ENCODE assay signal across 15 cellular contexts in the genomic region with DNA sequence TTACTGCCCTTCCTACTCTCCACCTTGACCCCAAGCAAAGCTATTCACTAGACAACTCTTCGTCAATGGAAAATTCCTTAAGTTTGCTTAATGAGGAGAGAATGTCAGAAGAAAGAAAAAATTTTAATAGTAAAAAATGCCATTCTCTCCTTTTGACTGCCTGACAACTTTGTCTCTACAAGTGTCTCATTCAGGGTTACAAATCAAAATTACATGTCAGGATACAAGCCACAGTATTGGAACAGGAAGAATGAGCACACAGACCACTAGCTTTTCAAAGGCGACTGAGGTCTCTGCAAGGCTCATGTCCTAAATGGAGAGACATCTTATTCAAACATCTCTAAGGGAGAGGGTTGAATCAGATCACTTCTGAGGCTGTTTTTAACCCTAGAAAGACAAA. TPM values are rescaled to one million over a fixed set of nuclear protein-coding genes. Genes with fewer than 3 reads are reported as not detected.
DNase-seq lines count a peak whose midpoint lies in the region; ATAC-seq and TF ChIP-seq lines count a peak whose summit lies in the region.
"Had no signal": no experiment of that assay in that cellular context is flagged by ENCODE, and none has a peak within 500 bp of the region (broad histone marks: within the 10 kb centered on the region; RNA-seq: fewer than 3 reads in every experiment).

No MANE protein-coding gene starts in this region.

- ATAC-seq in SK-N-SH treated with all-trans-retinoic acid at 6 μM for 48 hours (peak; percentile 15), HG02678 (IDR thresholded peaks at IDR 0.05; ENCODE audit: unreplicated experiment) (no peak)

- POLR2A ChIA-PET in Caco-2 (lab: Charles Lee) = no interaction called here

- H3K27me3 ChIP-seq in esophagus muscularis mucosa = no peaks in the 10 kb centered on the region
- no peaks in the 10 kb centered on the region for H3K27me3 ChIP-seq in Caco-2 (replicated peaks; ENCODE audit: control insufficient read depth, insufficient read depth, low read length)

- no peaks in the 10 kb centered on the region for H3K9me3 ChIP-seq in esophagus muscularis mucosa
- no peaks in the 10 kb centered on the region for H3K9me3 ChIP-seq in Caco-2
- H3K9me3 ChIP-seq: BLaER1 had no signal

- H3K27me3 Mint-ChIP-seq in nephron (ENCODE audit: low read depth) = peaks cover 52% of the 10 kb centered on the region
- no peaks in the 10 kb centered on the region for H3K27me3 Mint-ChIP-seq in Caco-2 (ENCODE audit: insufficient read depth, unreplicated experiment)

- peak overlapping the region; percentile 98 to 100 (median 100) for H3K27ac Mint-ChIP-seq in nephron
- no peak overlapping the region for H3K27ac Mint-ChIP-seq in Caco-2 (ENCODE audit: unreplicated experiment)
- H3K27ac Mint-ChIP-seq: CD4-positive, alpha-beta memory T cell had no signal

- H3K4me1 Mint-ChIP-seq in nephron = peaks cover 34% of the 10 kb centered on the region
- H3K4me1 Mint-ChIP-seq in Caco-2 (ENCODE audit: low read depth, unreplicated experiment) = peaks cover 7% of the 10 kb centered on the region

- H3K4me1 ChIP-seq in esophagus muscularis mucosa (peaks cover 5 to 42% (median 37%) of the 10 kb centered on the region in 4 donors), Caco-2 (no peaks in the 10 kb centered on the region)
- H3K4me1 ChIP-seq: BLaER1 had no signal

- DNase-seq in esophagus muscularis mucosa (ENCODE audit: extremely low spot score) (no peak), hepatic stellate cell (ENCODE audit: low spot score) (no peak), Caco-2 (no peak), OCI-M2 (lab: John Stamatoyannopoulos, UW; ENCODE audit: unreplicated experiment) (no peak)
- DNase-seq: CD4-positive, alpha-beta memory T cell; DMS53; EL; NCI-H187; NCI-H2227 treated with DMSO at 0.1 percent for 48 hours; PC-9 had no signal

- 70% methylated on average over 2 of the region's 2 CpGs for WGBS in esophagus muscularis mucosa

- no peaks in the 10 kb centered on the region for H3K36me3 ChIP-seq in esophagus muscularis mucosa
- no peaks in the 10 kb centered on the region for H3K36me3 ChIP-seq in Caco-2 (ENCODE audit: control insufficient read depth, insufficient read depth, low read length)
- H3K36me3 ChIP-seq: BLaER1 had no signal

- no TSS peak for BruUV-seq in Caco-2 (replicated peaks; lab: Mats Ljungman, UMichigan)

- intact Hi-C loops in esophagus muscularis mucosa (cut with DNase I) (no loop called here), Caco-2 (cut with micrococcal nuclease; ENCODE audit: unreplicated experiment) (no loop called here)

- H3K9me3 Mint-ChIP-seq in nephron (no peaks in the 10 kb centered on the region), Caco-2 (ENCODE audit: unreplicated experiment) (no peaks in the 10 kb centered on the region)

- H3K36me3 Mint-ChIP-seq in nephron (ENCODE audit: low read depth) (no peaks in the 10 kb centered on the region), Caco-2 (ENCODE audit: insufficient read depth, unreplicated experiment) (no peaks in the 10 kb centered on the region)

- H3K4me3 ChIP-seq in esophagus muscularis mucosa (no peak overlapping the region), Caco-2 (ENCODE audit: low read depth, low read length) (no peak overlapping the region)
- H3K4me3 ChIP-seq: BLaER1, PC-9 had no signal

- TF ChIP-seq POLR2A in esophagus muscularis mucosa (IDR thresholded peaks at IDR 0.05; ENCODE audit: low read depth) = no peak

- CTCF ChIA-PET in Caco-2 (lab: Charles Lee) = no interaction called here

- H3K27ac ChIP-seq in esophagus muscularis mucosa (replicated peaks in 1 of 4) (peak overlapping the region; percentile 86 to 98 (median 92)), temporal lobe (ENCODE audit: low read depth, low read length) (peak overlapping the region; percentile 7)
- H3K27ac ChIP-seq: BLaER1, PC-9 had no signal

- TF ChIP-seq CTCF in esophagus muscularis mucosa (IDR thresholded peaks at IDR 0.05) = no peak
- TF ChIP-seq CTCF in nephron (IDR thresholded peaks at IDR 0.05; ENCODE audit: unreplicated experiment in 3 of 3) = no peak
- TF ChIP-seq CTCF in Caco-2 (IDR thresholded peaks at IDR 0.05; ENCODE audit: insufficient read depth in 1 of 2, low read depth in 1 of 2, low read length in 1 of 2, severe bottlenecking in 1 of 2, unreplicated experiment in 1 of 2) = no peak

- H3K4me3 Mint-ChIP-seq in nephron (peak overlapping the region in 2 of 3 experiments; percentile 3 to 44), Caco-2 (ENCODE audit: unreplicated experiment) (no peak overlapping the region)
- H3K4me3 Mint-ChIP-seq: CD4-positive, alpha-beta memory T cell had no signal

- TF ChIP-seq EP300 in esophagus muscularis mucosa (IDR thresholded peaks at IDR 0.05) = no peak

TF ChIP-seq in SK-N-SH treated with all-trans-retinoic acid at 6 μM for 48 hours, 23 proteins besides CTCF, POLR2A, EP300 and RAD21:
- peak; percentile 69 for TF ChIP-seq ZC3H10 (CRISPR knock-in tag; IDR thresholded peaks at IDR 0.05)
- no peak for TF ChIP-seq ESRRG (CRISPR knock-in tag; IDR thresholded peaks at IDR 0.05)
- TF ChIP-seq, protein P1, sequence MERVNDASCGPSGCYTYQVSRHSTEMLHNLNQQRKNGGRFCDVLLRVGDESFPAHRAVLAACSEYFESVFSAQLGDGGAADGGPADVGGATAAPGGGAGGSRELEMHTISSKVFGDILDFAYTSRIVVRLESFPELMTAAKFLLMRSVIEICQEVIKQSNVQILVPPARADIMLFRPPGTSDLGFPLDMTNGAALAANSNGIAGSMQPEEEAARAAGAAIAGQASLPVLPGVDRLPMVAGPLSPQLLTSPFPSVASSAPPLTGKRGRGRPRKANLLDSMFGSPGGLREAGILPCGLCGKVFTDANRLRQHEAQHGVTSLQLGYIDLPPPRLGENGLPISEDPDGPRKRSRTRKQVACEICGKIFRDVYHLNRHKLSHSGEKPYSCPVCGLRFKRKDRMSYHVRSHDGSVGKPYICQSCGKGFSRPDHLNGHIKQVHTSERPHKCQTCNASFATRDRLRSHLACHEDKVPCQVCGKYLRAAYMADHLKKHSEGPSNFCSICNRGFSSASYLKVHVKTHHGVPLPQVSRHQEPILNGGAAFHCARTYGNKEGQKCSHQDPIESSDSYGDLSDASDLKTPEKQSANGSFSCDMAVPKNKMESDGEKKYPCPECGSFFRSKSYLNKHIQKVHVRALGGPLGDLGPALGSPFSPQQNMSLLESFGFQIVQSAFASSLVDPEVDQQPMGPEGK (CRISPR knock-in tag; IDR thresholded peaks at IDR 0.05; ENCODE audit: borderline replicate concordance) = 0 out of 2 replicates have a peak, but pooled peaks have one; percentile 18
- TF ChIP-seq ISL1 (CRISPR knock-in tag; IDR thresholded peaks at IDR 0.05) = 0 out of 2 replicates have a peak, but pooled peaks have one; percentile 24
- TF ChIP-seq, protein P2, sequence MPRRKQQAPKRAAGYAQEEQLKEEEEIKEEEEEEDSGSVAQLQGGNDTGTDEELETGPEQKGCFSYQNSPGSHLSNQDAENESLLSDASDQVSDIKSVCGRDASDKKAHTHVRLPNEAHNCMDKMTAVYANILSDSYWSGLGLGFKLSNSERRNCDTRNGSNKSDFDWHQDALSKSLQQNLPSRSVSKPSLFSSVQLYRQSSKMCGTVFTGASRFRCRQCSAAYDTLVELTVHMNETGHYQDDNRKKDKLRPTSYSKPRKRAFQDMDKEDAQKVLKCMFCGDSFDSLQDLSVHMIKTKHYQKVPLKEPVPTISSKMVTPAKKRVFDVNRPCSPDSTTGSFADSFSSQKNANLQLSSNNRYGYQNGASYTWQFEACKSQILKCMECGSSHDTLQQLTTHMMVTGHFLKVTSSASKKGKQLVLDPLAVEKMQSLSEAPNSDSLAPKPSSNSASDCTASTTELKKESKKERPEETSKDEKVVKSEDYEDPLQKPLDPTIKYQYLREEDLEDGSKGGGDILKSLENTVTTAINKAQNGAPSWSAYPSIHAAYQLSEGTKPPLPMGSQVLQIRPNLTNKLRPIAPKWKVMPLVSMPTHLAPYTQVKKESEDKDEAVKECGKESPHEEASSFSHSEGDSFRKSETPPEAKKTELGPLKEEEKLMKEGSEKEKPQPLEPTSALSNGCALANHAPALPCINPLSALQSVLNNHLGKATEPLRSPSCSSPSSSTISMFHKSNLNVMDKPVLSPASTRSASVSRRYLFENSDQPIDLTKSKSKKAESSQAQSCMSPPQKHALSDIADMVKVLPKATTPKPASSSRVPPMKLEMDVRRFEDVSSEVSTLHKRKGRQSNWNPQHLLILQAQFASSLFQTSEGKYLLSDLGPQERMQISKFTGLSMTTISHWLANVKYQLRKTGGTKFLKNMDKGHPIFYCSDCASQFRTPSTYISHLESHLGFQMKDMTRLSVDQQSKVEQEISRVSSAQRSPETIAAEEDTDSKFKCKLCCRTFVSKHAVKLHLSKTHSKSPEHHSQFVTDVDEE (CRISPR knock-in tag; IDR thresholded peaks at IDR 0.05) = no peak

RNA-seq across cellular contexts. Expression of a gene that starts 12.6 kb away (rescaled TPM):
- 100 to 1,000 TPM in 1 of 4 donors, 10 to 100 TPM in 3; 53.8 to 106 (median 63.3) TPM for total RNA-seq in esophagus muscularis mucosa
- total RNA-seq in temporal lobe = 242 TPM
- 28.5 and 28.7 TPM in 2 replicates for total RNA-seq in Caco-2 (2022)
- total RNA-seq: CD4-positive, alpha-beta memory T cell had no signal
